In genomic region chr20:6780414-6780813, GRCh38 we compare ENCODE assay signal across 1 cellular context.
TF ChIP-seq lines count a peak whose summit lies in the region.

No MANE protein-coding gene starts in this region.

TF ChIP-seq in GM12878, 131 proteins besides CTCF, POLR2A, EP300 and RAD21 (continued from another document):
- TF ChIP-seq MLLT1 (IDR thresholded peaks at IDR 0.05) (no peak), PBX3 (IDR thresholded peaks at IDR 0.05; ENCODE audit: insufficient replicate concordance, low read depth, low read length) (no peak), TAF1 (IDR thresholded peaks at IDR 0.05; ENCODE audit: borderline replicate concordance, low read depth, low read length) (no peak), SUZ12 (IDR thresholded peaks at IDR 0.05; ENCODE audit: unreplicated experiment) (no peak), RFX5 (IDR thresholded peaks at IDR 0.05; ENCODE audit: low read depth, low read length) (no peak), ETV6 (conservative IDR thresholded peaks at IDR 0.05 in 1 of 2, IDR thresholded peaks at IDR 0.05 in 1 of 2; ENCODE audit: borderline replicate concordance in 1 of 2, low read depth in 1 of 2) (no peak), ZNF384 (IDR thresholded peaks at IDR 0.05; ENCODE audit: borderline replicate concordance, low read depth, low read length) (no peak), SIX5 (IDR thresholded peaks at IDR 0.05; ENCODE audit: low read depth, low read length, severe bottlenecking) (no peak), ZBTB40 (IDR thresholded peaks at IDR 0.05; ENCODE audit: borderline replicate concordance) (no peak), BHLHE40 (IDR thresholded peaks at IDR 0.05; ENCODE audit: borderline replicate concordance in 1 of 2, low read depth in 2 of 2, low read length in 1 of 2) (no peak), JUNB (IDR thresholded peaks at IDR 0.05) (no peak), IKZF1 (conservative IDR thresholded peaks at IDR 0.05) (no peak)
